ENCODE assay signal across 16 cellular contexts in the genomic region with DNA sequence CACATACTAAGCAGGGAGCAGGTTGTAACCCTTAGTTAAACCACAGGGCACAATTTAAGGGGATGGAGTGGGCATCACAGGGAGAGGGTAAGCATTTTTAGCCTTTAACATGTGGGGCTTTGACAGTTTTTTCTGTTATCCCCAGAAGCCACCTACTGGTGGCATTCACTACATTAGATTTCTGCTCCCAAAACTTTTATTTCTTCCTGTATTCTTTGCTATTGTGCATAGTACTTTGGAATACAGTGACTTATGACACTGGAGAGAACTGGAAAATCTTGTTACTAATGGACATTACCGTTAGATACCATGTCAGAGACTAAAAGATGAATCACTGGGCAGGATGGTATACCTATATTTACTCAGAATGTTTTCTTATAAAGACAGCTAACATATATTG. TPM values are rescaled to one million over a fixed set of nuclear protein-coding genes. Genes with fewer than 3 reads are reported as not detected.
DNase-seq lines count a peak whose midpoint lies in the region; ATAC-seq and TF ChIP-seq lines count a peak whose summit lies in the region.
"Had no signal": no experiment of that assay in that cellular context is flagged by ENCODE, and none has a peak within 500 bp of the region (broad histone marks: within the 10 kb centered on the region; RNA-seq: fewer than 3 reads in every experiment).

No MANE protein-coding gene starts in this region.

- no peaks in the 10 kb centered on the region for H3K36me3 ChIP-seq in sigmoid colon

- H3K27ac ChIP-seq in VCaP (no peak overlapping the region), sigmoid colon (no peak overlapping the region)
- H3K27ac ChIP-seq: BLaER1 treated with 17β-estradiol and CSF1 and Interleukin-3, amounts not matched to agents 10 nM and 100 nM; skin epidermis had no signal

- no peak overlapping the region for H3K4me3 ChIP-seq in sigmoid colon
- H3K4me3 ChIP-seq: BLaER1 treated with 17β-estradiol and CSF1 and Interleukin-3, amounts not matched to agents 10 nM and 100 nM; skin epidermis had no signal

- no peaks in the 10 kb centered on the region for H3K4me1 ChIP-seq in sigmoid colon
- H3K4me1 ChIP-seq: BLaER1 treated with 17β-estradiol and CSF1 and Interleukin-3, amounts not matched to agents 10 nM and 100 nM had no signal

- no peak for DNase-seq in AG09319 (ENCODE audit: extremely low read depth, low read depth)
- no peak for DNase-seq in HFFc6
- DNase-seq in glutamatergic neuron = no peak
- no peak for DNase-seq in iPS-NIHi11 (ENCODE audit: low spot score)
- DNase-seq in sigmoid colon = no peak
- no peak for DNase-seq in NCI-H524 treated with DMSO at 0.1 percent for 48 hours (lab: John Stamatoyannopoulos, UW)
- DNase-seq: NCI-H2171, SHP77 had no signal

- H3K9me3 ChIP-seq in sigmoid colon = no peaks in the 10 kb centered on the region
- H3K9me3 ChIP-seq: BLaER1 treated with 17β-estradiol and CSF1 and Interleukin-3, amounts not matched to agents 10 nM and 100 nM had no signal

- H3K4me1 Mint-ChIP-seq in HFFc6 (ENCODE audit: low read depth) = no peaks in the 10 kb centered on the region
- peaks cover 1% of the 10 kb centered on the region for H3K4me1 Mint-ChIP-seq in glutamatergic neuron (ENCODE audit: low read depth, unreplicated experiment)
- H3K4me1 Mint-ChIP-seq: IgD-negative memory B cell had no signal

- WGBS in sigmoid colon, 2 donors = 22 to 61% methylated on average over 1 of the region's 1 CpG

- no peak overlapping the region for H3K4me3 Mint-ChIP-seq in HFFc6
- H3K4me3 Mint-ChIP-seq in glutamatergic neuron (ENCODE audit: unreplicated experiment) = no peak overlapping the region
- H3K4me3 Mint-ChIP-seq: IgD-negative memory B cell had no signal

- TF ChIP-seq CTCF in AG09319 (IDR thresholded peaks at IDR 0.05; ENCODE audit: low read depth, low read length) (peak; percentile 12), HFFc6 (IDR thresholded peaks at IDR 0.05) (peak; percentile 56), VCaP (conservative IDR thresholded peaks at IDR 0.05) (peak; percentile 68), glutamatergic neuron (IDR thresholded peaks at IDR 0.05; ENCODE audit: partially characterized antibody, unreplicated experiment) (peak; percentile 41), sigmoid colon (IDR thresholded peaks at IDR 0.05) (no peak)

- H3K9me3 Mint-ChIP-seq in HFFc6 (no peaks in the 10 kb centered on the region), glutamatergic neuron (ENCODE audit: unreplicated experiment) (no peaks in the 10 kb centered on the region)
- H3K9me3 Mint-ChIP-seq: IgD-negative memory B cell had no signal

- no peak for TF ChIP-seq POLR2A in sigmoid colon (IDR thresholded peaks at IDR 0.05)

- peaks cover 2% of the 10 kb centered on the region for H3K27me3 Mint-ChIP-seq in HFFc6 (ENCODE audit: insufficient read depth)
- H3K27me3 Mint-ChIP-seq in glutamatergic neuron (ENCODE audit: unreplicated experiment) = no peaks in the 10 kb centered on the region
- H3K27me3 Mint-ChIP-seq: IgD-negative memory B cell had no signal

- H3K27ac Mint-ChIP-seq in HFFc6 (no peak overlapping the region), glutamatergic neuron (ENCODE audit: unreplicated experiment) (no peak overlapping the region)
- H3K27ac Mint-ChIP-seq: IgD-negative memory B cell had no signal

- H3K36me3 Mint-ChIP-seq in HFFc6 (ENCODE audit: low read depth) = no peaks in the 10 kb centered on the region
- H3K36me3 Mint-ChIP-seq in glutamatergic neuron (ENCODE audit: unreplicated experiment) = no peaks in the 10 kb centered on the region

- intact Hi-C loops in sigmoid colon (cut with DNase I) = no loop called here

- no peak for ATAC-seq in GM21825 (IDR thresholded peaks at IDR 0.05; ENCODE audit: unreplicated experiment)

- no peaks in the 10 kb centered on the region for H3K27me3 ChIP-seq in sigmoid colon
- H3K27me3 ChIP-seq: BLaER1 treated with 17β-estradiol and CSF1 and Interleukin-3, amounts not matched to agents 10 nM and 100 nM had no signal

- no peak for TF ChIP-seq EP300 in sigmoid colon (IDR thresholded peaks at IDR 0.05)

RNA-seq across cellular contexts. Expression of gene TRIM75, which starts 7.3 kb away (rescaled TPM):
- not detected for total RNA-seq in HFFc6 (2021; fragmentation: NEBNext Ultra II Directional; extraction: Animal tissue kit (Norgen Biotek cat#: 25700))
- 0.29 TPM for total RNA-seq in glutamatergic neuron (ENCODE audit: unreplicated experiment)
- total RNA-seq in sigmoid colon = not detected
- not detected for polyA plus RNA-seq in sigmoid colon
- total RNA-seq: H4, urinary bladder had no signal
- polyA plus RNA-seq: esophagus, IgD-negative memory B cell, urinary bladder had no signal

RNA-seq across cellular contexts. Expression of gene TRIM60, which starts 29.1 kb away (rescaled TPM):
- not detected for total RNA-seq in HFFc6 (2021; fragmentation: NEBNext Ultra II Directional; extraction: Animal tissue kit (Norgen Biotek cat#: 25700))
- total RNA-seq in glutamatergic neuron (ENCODE audit: unreplicated experiment) (not detected), sigmoid colon (not detected)
- polyA plus RNA-seq in sigmoid colon = not detected
- total RNA-seq: H4, urinary bladder had no signal
- polyA plus RNA-seq: esophagus, IgD-negative memory B cell, urinary bladder had no signal

RNA-seq across cellular contexts. Expression of gene TMEM192, which starts 51.7 kb away (rescaled TPM):
- total RNA-seq in HFFc6 (2021; fragmentation: NEBNext Ultra II Directional; extraction: Animal tissue kit (Norgen Biotek cat#: 25700)) = 10 to 100 TPM; 11.5 to 16.3 (median 15.7) TPM
- total RNA-seq in glutamatergic neuron (ENCODE audit: unreplicated experiment) (16.9 TPM), sigmoid colon (10 to 100 TPM in 2 of 4 donors, 1 to 10 TPM in 2; 4.7 to 12.5 (median 9.1) TPM)
- 1 to 10 TPM; 6.0 to 9.6 (median 7.4) TPM for polyA plus RNA-seq in sigmoid colon

Comparison
In these comparisons a context has a peak if more than half of its experiments do, and no peak if none do; other contexts are left out.
1. CTCF ChIP-seq: peak in AG09319 (single experiment), HFFc6 (single experiment), VCaP (single experiment) and glutamatergic neuron (single experiment); none in sigmoid colon (0 of 4).